ENCODE assay signal across 19 cellular contexts in genomic region chr5:59528226-59528862, GRCh38.
"Had no signal": no experiment of that assay in that cellular context is flagged by ENCODE, and none has a peak within 500 bp of the region (broad histone marks: within the 10 kb centered on the region; RNA-seq: fewer than 3 reads in every experiment).

No MANE protein-coding gene starts in this region.

- H3K27me3 Mint-ChIP-seq: activated naive CD8-positive, alpha-beta T cell treated with anti-CD3 and anti-CD28 coated beads, Interleukin-2, amount 10 ng/mL, durations not matched to agents 7 days and 5 days; dendritic cell treated with granulocyte-macrophage colony-stimulating factor and Interleukin-4, amounts not matched to agents 40 ng/mL and 50 ng/mL, for 4 days; stimulated activated naive CD8-positive, alpha-beta T cell treated with anti-CD3 and anti-CD28 coated beads, Interleukin-15, Interleukin-2, amounts not matched to agents 100 ng/mL and 50 ng/mL, for 24 hours had no signal

- H3K36me3 ChIP-seq: brain microvascular endothelial cell, heart left ventricle, lower lobe of right lung, prostate gland, right lobe of liver, upper lobe of right lung had no signal

- FAIRE-seq: frontal cortex had no signal

- H3K4me3 ChIP-seq: heart left ventricle, lower lobe of right lung, prostate gland, right lobe of liver, upper lobe of right lung had no signal

- DNase-seq: activated CD4-positive, CD25-positive, alpha-beta regulatory T cell treated with anti-CD3 and anti-CD28 coated beads, Interleukin-2, amount 50 U/mL, for 72 hours; activated naive CD8-positive, alpha-beta T cell treated with anti-CD3 and anti-CD28 coated beads, Interleukin-2, amount 10 ng/mL, durations not matched to agents 7 days and 5 days; anterior cingulate cortex; brain microvascular endothelial cell; effector memory CD4-positive, alpha-beta T cell; heart left ventricle; lower lobe of right lung; naive thymus-derived CD8-positive, alpha-beta T cell; occipital lobe; right lobe of liver; T-helper 1 cell; T1000; upper lobe of right lung had no signal

- H3K4me1 Mint-ChIP-seq: activated naive CD8-positive, alpha-beta T cell treated with anti-CD3 and anti-CD28 coated beads, Interleukin-2, amount 10 ng/mL, durations not matched to agents 7 days and 5 days; naive thymus-derived CD8-positive, alpha-beta T cell had no signal

- H3K4me1 ChIP-seq: heart left ventricle, lower lobe of right lung, prostate gland, right lobe of liver, upper lobe of right lung had no signal

- H3K9me3 ChIP-seq: lower lobe of right lung, prostate gland, right lobe of liver, upper lobe of right lung had no signal

- H3K36me3 Mint-ChIP-seq: activated naive CD8-positive, alpha-beta T cell treated with anti-CD3 and anti-CD28 coated beads, Interleukin-2, amount 10 ng/mL, durations not matched to agents 7 days and 5 days had no signal

- H3K27ac Mint-ChIP-seq: activated naive CD8-positive, alpha-beta T cell treated with anti-CD3 and anti-CD28 coated beads, Interleukin-2, amount 10 ng/mL, durations not matched to agents 7 days and 5 days; activated T-helper 1 cell treated with anti-CD3 and anti-CD28 coated beads, Interleukin-12 subunit alpha, Interleukin-12 subunit beta, Interleukin-2, Interleukin-4 antibody, amounts not matched to agents 30 ng/mL and 10 ng/mL and 1 ng/mL, durations not matched to agents 14 hours and 24 hours and 36 hours; dendritic cell treated with granulocyte-macrophage colony-stimulating factor and Interleukin-4, amounts not matched to agents 40 ng/mL and 50 ng/mL, for 4 days; naive thymus-derived CD8-positive, alpha-beta T cell; stimulated activated naive CD8-positive, alpha-beta T cell treated with anti-CD3 and anti-CD28 coated beads, Interleukin-15, Interleukin-2, amounts not matched to agents 100 ng/mL and 50 ng/mL, for 24 hours had no signal

- H3K27me3 ChIP-seq: brain microvascular endothelial cell, heart left ventricle, right lobe of liver, upper lobe of right lung had no signal

- H3K27ac ChIP-seq: brain microvascular endothelial cell, epithelial cell of prostate, heart left ventricle, lower lobe of right lung, prostate gland, right lobe of liver, upper lobe of right lung had no signal

- ATAC-seq: heart left ventricle; lower lobe of right lung; naive thymus-derived CD8-positive, alpha-beta T cell; upper lobe of right lung had no signal

- H3K4me3 Mint-ChIP-seq: activated naive CD8-positive, alpha-beta T cell treated with anti-CD3 and anti-CD28 coated beads, Interleukin-2, amount 10 ng/mL, durations not matched to agents 7 days and 5 days; activated T-helper 1 cell treated with anti-CD3 and anti-CD28 coated beads, Interleukin-12 subunit alpha, Interleukin-12 subunit beta, Interleukin-2, Interleukin-4 antibody, amounts not matched to agents 30 ng/mL and 10 ng/mL and 1 ng/mL, durations not matched to agents 14 hours and 24 hours and 36 hours; dendritic cell treated with granulocyte-macrophage colony-stimulating factor and Interleukin-4, amounts not matched to agents 40 ng/mL and 50 ng/mL, for 4 days; naive thymus-derived CD8-positive, alpha-beta T cell; stimulated activated naive CD8-positive, alpha-beta T cell treated with anti-CD3 and anti-CD28 coated beads, Interleukin-15, Interleukin-2, amounts not matched to agents 100 ng/mL and 50 ng/mL, for 24 hours had no signal
